Comparison of ENCODE assay signal across 8 cellular contexts in genomic region chr17:68205251-68205807, GRCh38. TPM values are rescaled to one million over a fixed set of nuclear protein-coding genes. Genes with fewer than 3 reads are reported as not detected.
DNase-seq lines count a peak whose midpoint lies in the region; ATAC-seq, FAIRE-seq and TF ChIP-seq lines count a peak whose summit lies in the region.

No MANE protein-coding gene starts in this region.

- H3K18ac ChIP-seq in H1 (ENCODE audit: extremely low read depth, low read length) = peak overlapping the region; percentile 88; the same call in 1 of the 2 replicates

- H2BK20ac ChIP-seq in H1 (ENCODE audit: low read length) = no peak overlapping the region

- no peak overlapping the region for H2BK12ac ChIP-seq in H1 (ENCODE audit: low read depth, low read length)

- CTCF ChIA-PET in CD8-positive, alpha-beta memory T cell (lab: Charles Lee) = interaction anchor here (0.6 to 8.1 kb wide), 39 partner anchors 8 to 261 kb away, joined by 3 to 123 read pairs (median 4); partner anchors contain the start of genes AMZ2 and WIPI1
- CTCF ChIA-PET in H1 (lab: Charles Lee; ENCODE audit: partially characterized antibody) = interaction anchor here (0.6 to 3.0 kb wide), 12 partner anchors 9 to 292 kb away, joined by 3 to 22 read pairs (median 3); no protein-coding TSS in a partner anchor

- no peak; a peak in 1 of 3 replicates for TF ChIP-seq POLR2A in H1 (IDR thresholded peaks at IDR 0.05; ENCODE audit: control extremely low read depth in 1 of 2, low read depth in 2 of 2, low read length in 2 of 2)

- H3K27me3 Mint-ChIP-seq in CD8-positive, alpha-beta memory T cell = peaks cover 0 to 2% of the 10 kb centered on the region in 2 donors

- no peak overlapping the region for H3K23ac ChIP-seq in H1 (ENCODE audit: insufficient read length)

- FAIRE-seq in H1 (lab: Jason Lieb, UNC) = no peak

- H4K20me1 ChIP-seq in H1 (replicated peaks in 1 of 2; ENCODE audit: control insufficient read depth in 1 of 2, insufficient read depth in 2 of 2, low read length in 2 of 2) = peaks cover 0 to 2% of the 10 kb centered on the region in 2 experiments

- no peak overlapping the region for H2BK5ac ChIP-seq in H1 (ENCODE audit: low read depth, low read length)

- peak overlapping the region in 3 of 4 experiments; percentile 60 to 77 (median 62); a peak in 4 of 7 replicates for H3K9ac ChIP-seq in H1 (replicated peaks in 1 of 4; ENCODE audit: extremely low read depth in 1 of 4, low read depth in 3 of 4, low read length in 3 of 4)

- peaks cover 6% of the 10 kb centered on the region for H3K23me2 ChIP-seq in H1 (ENCODE audit: low read depth, low read length)

- no peak overlapping the region for H4K91ac ChIP-seq in H1 (replicated peaks; ENCODE audit: insufficient read length, low read length)

- H3K27ac ChIP-seq in CD8-positive, alpha-beta memory T cell (ENCODE audit: low read depth, low read length) = peak overlapping the region; percentile 69
- H3K27ac ChIP-seq in H1 (ENCODE audit: low read depth, low read length) (peak overlapping the region; percentile 77; the same call in 1 of the 2 replicates), mesodermal cell (ENCODE audit: low read depth, low read length, severe bottlenecking) (no peak overlapping the region)

- no peak overlapping the region for H3K4ac ChIP-seq in H1 (replicated peaks; ENCODE audit: insufficient read length, low read depth, low read length)

- TF ChIP-seq RAD21 in H1 (IDR thresholded peaks at IDR 0.05 in 1 of 2, conservative IDR thresholded peaks at IDR 0.05 in 1 of 2; ENCODE audit: low read depth in 2 of 2, low read length in 2 of 2) = peak; percentile 25 to 56; a peak in 2 of 4 replicates

- peaks cover 0 to 12% of the 10 kb centered on the region in 2 experiments; a peak in 2 of 4 replicates for H3K79me2 ChIP-seq in H1 (ENCODE audit: control insufficient read depth in 1 of 2, insufficient read depth in 2 of 2, low read length in 2 of 2)

- H3K4me1 ChIP-seq in CD8-positive, alpha-beta memory T cell (ENCODE audit: insufficient read depth, low read length) = peaks cover 14% of the 10 kb centered on the region
- peaks cover under 1 to 8% (median 3%) of the 10 kb centered on the region in 4 experiments; a peak in 6 of 7 replicates for H3K4me1 ChIP-seq in H1 (replicated peaks in 1 of 4; ENCODE audit: control insufficient read depth in 3 of 4, insufficient read depth in 4 of 4, low read length in 3 of 4)
- no peaks in the 10 kb centered on the region for H3K4me1 ChIP-seq in mesodermal cell (ENCODE audit: control insufficient read depth, insufficient read depth, low read length, poor library complexity, severe bottlenecking)

- H3K4me3 ChIP-seq in CD8-positive, alpha-beta memory T cell (ENCODE audit: low read length) = peak overlapping the region; percentile 58
- H3K4me3 ChIP-seq in H1 (ENCODE audit: extremely low read depth in 1 of 4, insufficient read depth in 2 of 4, low read depth in 3 of 4, low read length in 4 of 4) (peak overlapping the region; percentile 57 to 85 (median 66)), mesodermal cell (ENCODE audit: extremely low read depth, insufficient read depth, low read length, poor library complexity, severe bottlenecking) (peak overlapping the region; percentile 51)

- no peak overlapping the region for H2BK15ac ChIP-seq in H1 (ENCODE audit: low read length)

- H4K8ac ChIP-seq in H1 (ENCODE audit: extremely low read depth, insufficient read depth, low read length) = peak overlapping the region; percentile 62; the same call in 1 of the 2 replicates

- TF ChIP-seq EP300 in H1 (IDR thresholded peaks at IDR 0.05; ENCODE audit: borderline replicate concordance in 1 of 2, low read depth in 2 of 2, low read length in 2 of 2) = 0 out of 3 replicates have a peak, but pooled peaks of 1 of the 2 experiments have one; percentile 47

- no peak overlapping the region for H2AFZ ChIP-seq in H1 (ENCODE audit: low read length)

- peaks cover 0 to 28% (median 6%) of the 10 kb centered on the region in 3 donors for H3K36me3 Mint-ChIP-seq in CD8-positive, alpha-beta memory T cell

- WGBS in H1 (ENCODE audit: extremely low coverage in 1 of 2, insufficient coverage in 1 of 2, insufficient read length in 1 of 2, insufficient replicate concordance in 2 of 2, low coverage in 1 of 2, low lambda C conversion rate in 2 of 2, missing lambda C conversion rate in 1 of 2), 2 experiments = 5% methylated on average over 36 of the region's 71 CpGs; no CpG with 5 or more reads in 1 of the 2 experiments
- 0% methylated on average over 48 to 64 of the region's 71 CpGs for WGBS in mesodermal cell (ENCODE audit: insufficient coverage in 2 of 2), 2 experiments

- no peak overlapping the region for H2AK5ac ChIP-seq in H1 (ENCODE audit: low read depth, low read length)

- H4K5ac ChIP-seq in H1 (ENCODE audit: insufficient read length, low read depth, low read length) = peak overlapping the region; percentile 83

- peaks cover 29 to 48% (median 32%) of the 10 kb centered on the region in 3 donors for H3K4me1 Mint-ChIP-seq in CD8-positive, alpha-beta memory T cell

- peak overlapping the region; percentile 77 to 88 for H3K4me2 ChIP-seq in H1 (ENCODE audit: insufficient read depth in 1 of 2, low read depth in 2 of 2, low read length in 2 of 2)

- POLR2A ChIA-PET in CD8-positive, alpha-beta memory T cell (lab: Charles Lee) = interaction anchor here (0.6 to 4.3 kb wide), 19 partner anchors 9 to 255 kb away, joined by 3 to 53 read pairs (median 5); partner anchors contain the start of genes AMZ2, ARSG and SLC16A6
- POLR2A ChIA-PET in H1 (lab: Charles Lee; ENCODE audit: partially characterized antibody) = interaction anchor here (0.8 to 1.3 kb wide), 4 partner anchors 9 to 66 kb away, joined by 3 to 5 read pairs (median 4); no protein-coding TSS in a partner anchor

- peak; percentile 83 to 88 (median 86) for TF ChIP-seq CTCF in H1 (IDR thresholded peaks at IDR 0.05; ENCODE audit: control extremely low read depth in 1 of 3, insufficient read depth in 1 of 3, low read depth in 1 of 3, low read length in 3 of 3)

- peak overlapping the region; percentile 84 to 96 (median 90) for H3K27ac Mint-ChIP-seq in CD8-positive, alpha-beta memory T cell

- H3K9me3 ChIP-seq in CD8-positive, alpha-beta memory T cell (ENCODE audit: low read length) = no peaks in the 10 kb centered on the region
- H3K9me3 ChIP-seq in H1 (ENCODE audit: insufficient read depth in 2 of 2, low read depth in 1 of 2, low read length in 1 of 2) (peaks cover 0 to 3% of the 10 kb centered on the region in 2 experiments; a peak in 1 of 4 replicates), mesodermal cell (ENCODE audit: control insufficient read depth, low read length) (no peaks in the 10 kb centered on the region)

- H3K14ac ChIP-seq in H1 (ENCODE audit: insufficient read length) = no peak overlapping the region

- H3K79me1 ChIP-seq in H1 (ENCODE audit: low read depth, low read length) = no peaks in the 10 kb centered on the region

- peak; percentile 90 for ATAC-seq in GM19397 (IDR thresholded peaks at IDR 0.05; ENCODE audit: unreplicated experiment)
- ATAC-seq in HG03565 (IDR thresholded peaks at IDR 0.05; ENCODE audit: unreplicated experiment) = peak; percentile 88

- H2BK120ac ChIP-seq in H1 (replicated peaks; ENCODE audit: low read depth, low read length) = no peak overlapping the region

- peak; percentile 88 to 92 (median 90) for DNase-seq in CD8-positive, alpha-beta memory T cell
- DNase-seq in NCI-H774 (lab: John Stamatoyannopoulos, UW) = peak; percentile 95
- DNase-seq in activated CD8-positive, alpha-beta memory T cell treated with anti-CD3 and anti-CD28 coated beads for 24 hours = peak; percentile 97
- peak in 1 of 2 experiments; percentile 97 for DNase-seq in H1 (ENCODE audit: low read depth in 1 of 2, low spot score in 2 of 2)
- peak; percentile 79 to 80 for DNase-seq in stimulated activated CD8-positive, alpha-beta memory T cell treated with anti-CD3 and anti-CD28 coated beads, Interleukin-15, amount 100 ng/mL, for 4 hours (ENCODE audit: low read depth in 2 of 2)

- H3K56ac ChIP-seq in H1 (replicated peaks; ENCODE audit: insufficient read length, low read depth, low read length) = no peak overlapping the region

- H3K4me3 Mint-ChIP-seq in CD8-positive, alpha-beta memory T cell = peak overlapping the region; percentile 87 to 97 (median 91)

- peaks cover 4% of the 10 kb centered on the region for H3K36me3 ChIP-seq in CD8-positive, alpha-beta memory T cell (ENCODE audit: insufficient read depth, low read length)
- H3K36me3 ChIP-seq in H1 (ENCODE audit: control insufficient read depth in 2 of 4, insufficient read depth in 4 of 4, low read length in 3 of 4) = peaks cover 0 to 4% (median 2%) of the 10 kb centered on the region in 4 experiments; a peak in 5 of 8 replicates
- H3K36me3 ChIP-seq in mesodermal cell (ENCODE audit: control insufficient read depth, insufficient read depth, low read length) = peaks cover 12% of the 10 kb centered on the region

- H3K27me3 ChIP-seq in CD8-positive, alpha-beta memory T cell (ENCODE audit: insufficient read depth, low read length, poor library complexity, severe bottlenecking) = no peaks in the 10 kb centered on the region
- H3K27me3 ChIP-seq in H1 (replicated peaks in 1 of 4; ENCODE audit: control insufficient read depth in 3 of 4, extremely low read depth in 1 of 4, insufficient read depth in 3 of 4, low read length in 3 of 4) = peaks cover 4 to 41% (median 26%) of the 10 kb centered on the region in 4 experiments

- no peaks in the 10 kb centered on the region for H3K9me3 Mint-ChIP-seq in CD8-positive, alpha-beta memory T cell

TF ChIP-seq in H1, 55 proteins besides CTCF, POLR2A, EP300 and RAD21 (continues in another document):
- peak; percentile 90 for TF ChIP-seq BACH1 (IDR thresholded peaks at IDR 0.05; ENCODE audit: low read length)
- peak; percentile 85 for TF ChIP-seq ASH2L (IDR thresholded peaks at IDR 0.05; ENCODE audit: low read length)
- TF ChIP-seq CEBPB (IDR thresholded peaks at IDR 0.05; ENCODE audit: low read depth, low read length) = no peak
- no peak for TF ChIP-seq SAP30 (IDR thresholded peaks at IDR 0.05; ENCODE audit: insufficient read depth, insufficient replicate concordance, low read length)
- TF ChIP-seq CBX8 (IDR thresholded peaks at IDR 0.05; ENCODE audit: borderline replicate concordance, low read depth, low read length) = no peak
- TF ChIP-seq BRCA1 (IDR thresholded peaks at IDR 0.05; ENCODE audit: low read depth, low read length) = no peak

RNA-seq across cellular contexts. Expression of gene AMZ2, which starts 42.5 kb away (rescaled TPM):
- total RNA-seq in CD8-positive, alpha-beta memory T cell = 100 to 1,000 TPM; 113 to 118 TPM
- 141 TPM for polyA plus RNA-seq in CD8-positive, alpha-beta memory T cell
- total RNA-seq in H1 (2021; fragmentation: NEBNext Ultra II Directional; extraction: Animal tissue kit (Norgen Biotek cat#: 25700)) = 66.4 and 71.0 TPM in 2 replicates
- polyA plus RNA-seq in H1 (2011; rRNA removed) = 37.7 and 49.5 TPM in 2 replicates
- 51.8 TPM for polyA plus RNA-seq in H1 (2011; cell fraction: cytosol; rRNA removed)
- polyA plus RNA-seq in H1 (2011; cell fraction: nucleus; rRNA removed) = 33.2 TPM
- 41.9 to 66.4 TPM (median 42.7 TPM) in 4 replicates for polyA plus RNA-seq in H1 (2012, experiment 1 of 2)
- polyA plus RNA-seq in H1 (2012, experiment 2 of 2) = 27.4 TPM
- 104 TPM for polyA plus RNA-seq in H1 (2013, experiment 1 of 2)
- 114 TPM for polyA plus RNA-seq in H1 (2013, experiment 2 of 2)
- 21.5 and 37.8 TPM in 2 replicates for polyA minus RNA-seq in H1 (2011; rRNA and poly(A)+ RNA removed)
- 12.8 TPM for polyA minus RNA-seq in H1 (2011; cell fraction: cytosol; rRNA and poly(A)+ RNA removed)
- polyA minus RNA-seq in H1 (2011; cell fraction: nucleus; rRNA and poly(A)+ RNA removed) = 31.9 TPM
- 98.2 TPM for polyA plus RNA-seq in mesodermal cell (2013, experiment 1 of 2)
- 104 TPM for polyA plus RNA-seq in mesodermal cell (2013, experiment 2 of 2)
